ENCODE assay signal across 8 cellular contexts in genomic region chr5:79235578-79236363, GRCh38. TPM values are rescaled to one million over a fixed set of nuclear protein-coding genes. Genes with fewer than 3 reads are reported as not detected.
A peak's percentile ranks its signal among the peaks of the same experiment; 100 is the strongest.
DNase-seq lines count a peak whose midpoint lies in the region; ATAC-seq, FAIRE-seq and TF ChIP-seq lines count a peak whose summit lies in the region.

JMY (plus strand) TSS chr5:79236131; CDS start chr5:79236651, 520 bp downstream.

- CTCF ChIA-PET in activated CD4-positive, alpha-beta T cell treated with anti-CD3 and anti-CD28 coated beads, Interleukin-2, amount 10 ng/mL, durations not matched to agents 7 days and 5 days (lab: Charles Lee), result interaction anchor here (1.7 kb wide), 1 partner anchor 14 kb away, joined by 7 read pairs; no protein-coding TSS in a partner anchor
- CTCF ChIA-PET in HepG2 (lab: Yijun Ruan, JAX; ENCODE audit: low intra/inter-chr PET ratio, low total read pairs), result no interaction called here

- H3K4me1 Mint-ChIP-seq in activated CD4-positive, alpha-beta T cell treated with anti-CD3 and anti-CD28 coated beads, Interleukin-2, amount 10 ng/mL, durations not matched to agents 7 days and 5 days, result peaks cover 28% of the 10 kb centered on the region

- H3K36me3 Mint-ChIP-seq in activated CD4-positive, alpha-beta T cell treated with anti-CD3 and anti-CD28 coated beads, Interleukin-2, amount 10 ng/mL, durations not matched to agents 7 days and 5 days (ENCODE audit: low read depth), result peaks cover 3% of the 10 kb centered on the region

- TF ChIP-seq RAD21 in HepG2 (CRISPR knock-in tag; IDR thresholded peaks at IDR 0.05), result no peak; the same call in 1 of the 2 replicates

- peak within 1 kb of the TSS; percentile 91 for H3K9ac ChIP-seq in HepG2 (ENCODE audit: insufficient read depth, low read depth, low read length)

- peaks cover 29% of the 10 kb centered on the region for H4K20me1 ChIP-seq in HepG2 (ENCODE audit: insufficient read depth, low read length)

- H3K4me2 ChIP-seq in HepG2 (ENCODE audit: low read depth, low read length), result peak within 1 kb of the TSS; percentile 89

- H3K4me1 ChIP-seq in HepG2 (ENCODE audit: insufficient read depth, low read length), result peaks cover 20% of the 10 kb centered on the region

- ATAC-seq in GM19023 (IDR thresholded peaks at IDR 0.05; ENCODE audit: unreplicated experiment), result peak; percentile 72
- peak; percentile 73 for ATAC-seq in HG03175 (IDR thresholded peaks at IDR 0.05; ENCODE audit: unreplicated experiment)
- ATAC-seq in HepG2, result peak; percentile 82

- H3K27me3 ChIP-seq in HepG2 (ENCODE audit: control insufficient read depth in 1 of 2, insufficient read depth in 2 of 2, low read length in 2 of 2), result no peaks in the 10 kb centered on the region; a peak in 1 of 5 replicates

- peak within 1 kb of the TSS; percentile 58 for H3K4me3 ChIP-seq in AG09309 (ENCODE audit: control insufficient read depth, low read depth, low read length)
- H3K4me3 ChIP-seq in HepG2 (replicated peaks in 1 of 3; ENCODE audit: insufficient read depth in 1 of 3, low read depth in 2 of 3, low read length in 3 of 3), result peak within 1 kb of the TSS; percentile 94 to 98 (median 95)

- TF ChIP-seq EP300 in HepG2 (IDR thresholded peaks at IDR 0.05; ENCODE audit: low read depth in 2 of 2, low read length in 2 of 2) (no peak), HepG2 (CRISPR knock-in tag; IDR thresholded peaks at IDR 0.05; ENCODE audit: borderline replicate concordance) (no peak)

- WGBS in HepG2 (ENCODE audit: low lambda C conversion rate), result under 1% methylated on average over 23 of the region's 83 CpGs

- POLR2A ChIA-PET in activated CD4-positive, alpha-beta T cell treated with anti-CD3 and anti-CD28 coated beads, Interleukin-2, amount 10 ng/mL, durations not matched to agents 7 days and 5 days (lab: Charles Lee), result interaction anchor here (0.7 kb wide), 1 partner anchor 215 kb away, joined by 3 read pairs; no protein-coding TSS in a partner anchor
- POLR2A ChIA-PET in HepG2 (lab: Yijun Ruan, JAX), result interaction anchor here (0.8 to 1.5 kb wide), 2 partner anchors 215 to 250 kb away, joined by 3 read pairs; no protein-coding TSS in a partner anchor

- H3K9me3 ChIP-seq in HepG2 (ENCODE audit: low read length), result no peaks in the 10 kb centered on the region

- DNase-seq in AG09309 (ENCODE audit: low read depth) (no peak), NCI-H446 treated with DMSO at 0.1 percent for 48 hours (lab: John Stamatoyannopoulos, UW) (peak; percentile 74), dedifferentiated amniotic fluid mesenchymal stem cell (ENCODE audit: extremely low spot score) (peak; percentile 74), HepG2 (ENCODE audit: low spot score) (peak; percentile 75)
- peak; percentile 88 for DNase-seq in activated CD4-positive, alpha-beta T cell treated with anti-CD3 and anti-CD28 coated beads, Interleukin-2, amount 10 ng/mL, durations not matched to agents 7 days and 5 days
- peak; percentile 71 to 75 for DNase-seq in stimulated activated CD4-positive, alpha-beta T cell treated with anti-CD3 and anti-CD28 coated beads, Interleukin-2, amount 100 ng/mL, for 48 hours

- TF ChIP-seq CTCF in AG09309 (IDR thresholded peaks at IDR 0.05; ENCODE audit: control insufficient read depth, insufficient read depth, low read depth, low read length, missing control alignments), result no peak
- peak; percentile 35; the same call in 1 of the 2 replicates for TF ChIP-seq CTCF in HepG2 (CRISPR knock-in tag; IDR thresholded peaks at IDR 0.05)

- no peaks in the 10 kb centered on the region for H3K27me3 Mint-ChIP-seq in activated CD4-positive, alpha-beta T cell treated with anti-CD3 and anti-CD28 coated beads, Interleukin-2, amount 10 ng/mL, durations not matched to agents 7 days and 5 days

- no peak for FAIRE-seq in HepG2 (lab: Jason Lieb, UNC)

- in situ Hi-C loops in HepG2 (cut with HindIII; ENCODE audit: extremely low pct_ligation_motif_present, low pct_unique_long_range_greater_than_20kb), result no loop called here

- no TSS peak for BruUV-seq in HepG2 (replicated peaks; lab: Mats Ljungman, UMichigan)

- peak within 1 kb of the TSS; percentile 98 for H3K27ac ChIP-seq in HepG2 (ENCODE audit: extremely low read length, insufficient read depth, low read length)

- H3K4me3 Mint-ChIP-seq in activated CD4-positive, alpha-beta T cell treated with anti-CD3 and anti-CD28 coated beads, Interleukin-2, amount 10 ng/mL, durations not matched to agents 7 days and 5 days, result peak within 1 kb of the TSS; percentile 90

- H3K36me3 ChIP-seq in HepG2 (replicated peaks in 1 of 2; ENCODE audit: control insufficient read depth in 1 of 2, insufficient read depth in 2 of 2, low read length in 2 of 2), result no peaks in the 10 kb centered on the region

- peak; percentile 73 to 92 for TF ChIP-seq POLR2A in HepG2 (IDR thresholded peaks at IDR 0.05; ENCODE audit: insufficient read depth in 1 of 2, low read depth in 2 of 2, low read length in 2 of 2)

- peaks cover 39% of the 10 kb centered on the region for H3K79me2 ChIP-seq in HepG2 (ENCODE audit: insufficient read depth, low read length)

- H2AFZ ChIP-seq in HepG2 (ENCODE audit: low read length), result peak within 1 kb of the TSS; percentile 49

- intact Hi-C loops in HepG2 (cut with micrococcal nuclease; ENCODE audit: unreplicated experiment), result loop anchor here (5.0 kb wide), 1 partner anchor 277 kb away; the partner anchor contains the start of gene HOMER1

- no peaks in the 10 kb centered on the region for H3K9me3 Mint-ChIP-seq in activated CD4-positive, alpha-beta T cell treated with anti-CD3 and anti-CD28 coated beads, Interleukin-2, amount 10 ng/mL, durations not matched to agents 7 days and 5 days

- peak within 1 kb of the TSS; percentile 96 for H3K27ac Mint-ChIP-seq in activated CD4-positive, alpha-beta T cell treated with anti-CD3 and anti-CD28 coated beads, Interleukin-2, amount 10 ng/mL, durations not matched to agents 7 days and 5 days

TF ChIP-seq in HepG2, 621 proteins besides CTCF, POLR2A, EP300 and RAD21 (continues in another document):
- TF ChIP-seq ATRX (CRISPR knock-in tag; IDR thresholded peaks at IDR 0.05; ENCODE audit: borderline replicate concordance), result no peak
- TF ChIP-seq ZNF282 (IDR thresholded peaks at IDR 0.05; ENCODE audit: partially characterized antibody), result no peak
- 0 out of 2 replicates have a peak, but pooled peaks have one; percentile 10 for TF ChIP-seq NR2F2 (IDR thresholded peaks at IDR 0.05; ENCODE audit: borderline replicate concordance, low read depth)
- no peak; the same call in 1 of the 2 replicates for TF ChIP-seq CREM (IDR thresholded peaks at IDR 0.05)
- peak; percentile 18; the same call in 1 of the 2 replicates for TF ChIP-seq CREM (CRISPR knock-in tag; IDR thresholded peaks at IDR 0.05)
- TF ChIP-seq KAT2B (IDR thresholded peaks at IDR 0.05; ENCODE audit: borderline replicate concordance, low read depth, low read length), result no peak
- peak; percentile 36; the same call in 1 of the 2 replicates for TF ChIP-seq PATZ1 (CRISPR knock-in tag; IDR thresholded peaks at IDR 0.05)

RNA-seq across cellular contexts. Expression of gene JMY, which starts in this region (rescaled TPM):
- total RNA-seq in activated CD4-positive, alpha-beta T cell treated with anti-CD3 and anti-CD28 coated beads, Interleukin-2, amount 10 ng/mL, durations not matched to agents 7 days and 5 days, result 1 to 10 TPM; 4.5 to 4.8 TPM
- total RNA-seq in HepG2 (2016; rRNA removed; fragmentation: Illumina TruSeq; extraction: Trizol), result 4.0 and 7.4 TPM in 2 replicates
- total RNA-seq in HepG2 (2016; cell fraction: cytosol; rRNA removed; fragmentation: Illumina TruSeq; extraction: Trizol; ENCODE audit: low read depth), result 0.61 and 0.62 TPM in 2 replicates
- 4.5 and 5.1 TPM in 2 replicates for total RNA-seq in HepG2 (2016; cell fraction: insoluble cytoplasmic fraction; rRNA removed; fragmentation: Illumina TruSeq; extraction: Trizol)
- 1.4 and 3.2 TPM in 2 replicates for total RNA-seq in HepG2 (2016; cell fraction: membrane; rRNA removed; fragmentation: Illumina TruSeq; extraction: Trizol)
- total RNA-seq in HepG2 (2016; cell fraction: nucleus; rRNA removed; fragmentation: Illumina TruSeq; extraction: Trizol), result 6.2 and 6.7 TPM in 2 replicates
- polyA plus RNA-seq in HepG2 (2011; rRNA removed), result 4.0 and 4.2 TPM in 2 replicates
- 1.3 and 2.5 TPM in 2 replicates for polyA plus RNA-seq in HepG2 (2011; cell fraction: cytosol; rRNA removed)
- 4.0 and 5.4 TPM in 2 replicates for polyA plus RNA-seq in HepG2 (2011; cell fraction: nucleus; rRNA removed)
- polyA plus RNA-seq in HepG2 (2012), result 5.7 and 8.3 TPM in 2 replicates
- polyA plus RNA-seq in HepG2 (2016; cell fraction: cytosol; fragmentation: Illumina TruSeq; extraction: Trizol; ENCODE audit: low read depth), result 0.10 and 0.15 TPM in 2 replicates
- 3.2 and 3.6 TPM in 2 replicates for polyA plus RNA-seq in HepG2 (2016; cell fraction: insoluble cytoplasmic fraction; fragmentation: Illumina TruSeq; extraction: Trizol; ENCODE audit: low read depth)
- polyA plus RNA-seq in HepG2 (2016; cell fraction: membrane; fragmentation: Illumina TruSeq; extraction: Trizol; ENCODE audit: low read depth), result 0.41 and 0.42 TPM in 2 replicates
- 5.6 and 6.1 TPM in 2 replicates for polyA plus RNA-seq in HepG2 (2016; cell fraction: nucleus; fragmentation: Illumina TruSeq; extraction: Trizol; ENCODE audit: insufficient read depth, low read depth)
- polyA minus RNA-seq in HepG2 (2011; rRNA and poly(A)+ RNA removed; ENCODE audit: low replicate concordance), result 3.5 and 7.2 TPM in 2 replicates
- 7.0 and 8.4 TPM in 2 replicates for polyA minus RNA-seq in HepG2 (2011; cell fraction: cytosol; rRNA and poly(A)+ RNA removed)
- 15.8 and 20.4 TPM in 2 replicates for polyA minus RNA-seq in HepG2 (2011; cell fraction: nucleus; rRNA and poly(A)+ RNA removed)
